ENCODE assay signal across 8 cellular contexts in genomic region chr1:36385410-36386261, GRCh38.
A peak's percentile ranks its signal among the peaks of the same experiment; 100 is the strongest.
DNase-seq lines count a peak whose midpoint lies in the region; ATAC-seq lines count a peak whose summit lies in the region.

A gene with protein sequence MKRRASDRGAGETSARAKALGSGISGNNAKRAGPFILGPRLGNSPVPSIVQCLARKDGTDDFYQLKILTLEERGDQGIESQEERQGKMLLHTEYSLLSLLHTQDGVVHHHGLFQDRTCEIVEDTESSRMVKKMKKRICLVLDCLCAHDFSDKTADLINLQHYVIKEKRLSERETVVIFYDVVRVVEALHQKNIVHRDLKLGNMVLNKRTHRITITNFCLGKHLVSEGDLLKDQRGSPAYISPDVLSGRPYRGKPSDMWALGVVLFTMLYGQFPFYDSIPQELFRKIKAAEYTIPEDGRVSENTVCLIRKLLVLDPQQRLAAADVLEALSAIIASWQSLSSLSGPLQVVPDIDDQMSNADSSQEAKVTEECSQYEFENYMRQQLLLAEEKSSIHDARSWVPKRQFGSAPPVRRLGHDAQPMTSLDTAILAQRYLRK (minus strand): TSS chr1:36385924. CDS start chr1:36361332, 24,592 bp downstream.

- DNase-seq in AG08396 (ENCODE audit: low spot score), result peak; percentile 95
- peak; percentile 99 for DNase-seq in NCI-H446 treated with DMSO at 0.1 percent for 48 hours (lab: John Stamatoyannopoulos, UW)
- DNase-seq in activated CD4-positive, CD25-positive, alpha-beta regulatory T cell treated with anti-CD3 and anti-CD28 coated beads, Interleukin-2, amount 50 U/mL, for 72 hours, result peak; percentile 92
- DNase-seq in cerebellar nuclear complex (lab: John Stamatoyannopoulos, UW), result peak; percentile 91 to 95
- DNase-seq in islet precursor cell, result peak; percentile 100
- peak; percentile 96 to 98 (median 97) for DNase-seq in stimulated activated CD4-positive, alpha-beta T cell treated with anti-CD3 and anti-CD28 coated beads, Interleukin-12 subunit alpha, Interleukin-12 subunit beta, amount 100 ng/mL, for 48 hours (ENCODE audit: low read depth in 2 of 3, low spot score in 1 of 3)

- ATAC-seq in GM19023 (IDR thresholded peaks at IDR 0.05; ENCODE audit: unreplicated experiment) (peak; percentile 90), HG03354 (IDR thresholded peaks at IDR 0.05; ENCODE audit: poor library complexity, severe bottlenecking, unreplicated experiment) (peak; percentile 88)

Comparison
In these comparisons a context has a peak if more than half of its experiments do, and no peak if none do; other contexts are left out.
1. Peak in every context shown above with its lines: DNase-seq and ATAC-seq.